In genomic region chr17:56292010-56292409, GRCh38 we compare ENCODE assay signal across 1 cellular context.
TF ChIP-seq lines count a peak whose summit lies in the region.

No MANE protein-coding gene starts in this region.

TF ChIP-seq in IMR-90, 13 proteins besides CTCF, POLR2A, EP300 and RAD21:
- TF ChIP-seq, protein P1, sequence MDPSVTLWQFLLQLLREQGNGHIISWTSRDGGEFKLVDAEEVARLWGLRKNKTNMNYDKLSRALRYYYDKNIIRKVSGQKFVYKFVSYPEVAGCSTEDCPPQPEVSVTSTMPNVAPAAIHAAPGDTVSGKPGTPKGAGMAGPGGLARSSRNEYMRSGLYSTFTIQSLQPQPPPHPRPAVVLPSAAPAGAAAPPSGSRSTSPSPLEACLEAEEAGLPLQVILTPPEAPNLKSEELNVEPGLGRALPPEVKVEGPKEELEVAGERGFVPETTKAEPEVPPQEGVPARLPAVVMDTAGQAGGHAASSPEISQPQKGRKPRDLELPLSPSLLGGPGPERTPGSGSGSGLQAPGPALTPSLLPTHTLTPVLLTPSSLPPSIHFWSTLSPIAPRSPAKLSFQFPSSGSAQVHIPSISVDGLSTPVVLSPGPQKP (IDR thresholded peaks at IDR 0.05; ENCODE audit: borderline replicate concordance, low read depth, low read length) = no peak
- no peak for TF ChIP-seq FOS (IDR thresholded peaks at IDR 0.05; ENCODE audit: low read depth, low read length)
- peak; percentile 7; the same call in 1 of the 2 replicates for TF ChIP-seq CEBPB (IDR thresholded peaks at IDR 0.05; ENCODE audit: low read depth, low read length)
- no peak for TF ChIP-seq CHD1 (IDR thresholded peaks at IDR 0.05; ENCODE audit: low read depth, low read length)
- TF ChIP-seq NFE2L2 (IDR thresholded peaks at IDR 0.05; ENCODE audit: low read depth, low read length) = no peak
- 0 out of 2 replicates have a peak, but pooled peaks have one; percentile 12 for TF ChIP-seq MAFK (IDR thresholded peaks at IDR 0.05; ENCODE audit: low read depth, low read length)
TF ChIP-seq in IMR-90: peak in this region for 2.
